In the genomic region with DNA sequence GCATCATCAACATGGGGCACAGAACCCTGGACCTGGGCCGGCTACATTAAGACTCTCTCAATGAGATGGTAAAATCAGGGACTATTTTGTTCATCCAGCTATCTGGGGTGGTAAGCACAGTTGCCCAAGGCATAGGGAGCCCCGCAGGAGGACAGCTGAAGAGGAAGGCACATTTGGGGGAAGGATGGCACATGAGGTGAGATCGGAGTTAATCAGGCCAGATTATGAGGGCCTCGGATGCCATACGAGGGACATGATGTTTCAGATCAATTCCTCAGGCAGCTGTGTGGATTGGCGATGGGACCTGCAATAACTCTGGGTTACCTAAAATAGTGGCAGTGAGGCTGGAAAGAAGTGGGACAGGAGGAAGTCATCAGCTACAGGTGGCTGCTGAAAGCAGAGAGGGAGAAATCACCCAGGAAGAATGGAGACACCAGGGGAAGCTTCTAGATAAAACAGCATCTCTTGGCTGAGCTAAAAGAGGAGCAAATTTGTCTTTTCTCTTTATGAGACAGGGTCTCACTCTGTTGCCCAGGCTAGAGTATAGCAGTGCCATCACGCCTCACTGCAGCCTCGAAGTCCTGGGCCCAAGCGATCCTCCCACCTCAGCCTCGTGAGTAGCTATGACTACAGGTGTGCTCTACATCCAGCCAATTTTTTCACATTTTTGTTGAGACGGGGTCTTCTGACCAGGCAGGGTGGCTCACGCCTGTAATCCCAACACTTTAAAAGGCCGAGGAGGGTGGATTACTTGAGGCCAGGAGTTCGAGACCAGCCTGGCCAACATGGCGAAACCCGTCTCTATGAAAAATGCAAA, we compare ENCODE assay signal across 22 cellular contexts. TPM values are rescaled to one million over a fixed set of nuclear protein-coding genes. Genes with fewer than 3 reads are reported as not detected.
DNase-seq lines count a peak whose midpoint lies in the region; ATAC-seq and TF ChIP-seq lines count a peak whose summit lies in the region.
"Had no signal": no experiment of that assay in that cellular context is flagged by ENCODE, and none has a peak within 500 bp of the region (broad histone marks: within the 10 kb centered on the region; RNA-seq: fewer than 3 reads in every experiment).

No MANE protein-coding gene starts in this region.

- peaks cover 29% of the 10 kb centered on the region for H3K4me1 Mint-ChIP-seq in activated CD4-positive, alpha-beta T cell treated with anti-CD3 and anti-CD28 coated beads, Interleukin-2, amount 10 ng/mL, durations not matched to agents 24 days and 14 days
- H3K4me1 Mint-ChIP-seq in CD4-positive, alpha-beta T cell (ENCODE audit: low read depth): peaks cover 38% of the 10 kb centered on the region

- no peak for TF ChIP-seq CTCF in CD4-positive, alpha-beta T cell (IDR thresholded peaks at IDR 0.05)
- TF ChIP-seq CTCF in prostate gland (IDR thresholded peaks at IDR 0.05): no peak

- no peak overlapping the region for H3K27ac ChIP-seq in CD4-positive, alpha-beta T cell (ENCODE audit: low read depth, low read length)
- H3K27ac ChIP-seq in prostate gland: no peak overlapping the region
- H3K27ac ChIP-seq: ascending aorta, BLaER1, KMS-11, skin epidermis, upper lobe of left lung had no signal

- CTCF ChIA-PET in CD4-positive, alpha-beta T cell (lab: Charles Lee): interaction anchor here (0.9 to 1.3 kb wide), 2 partner anchors 53 to 90 kb away, joined by 3 to 4 read pairs; partner anchors contain the start of gene RBM34

- H3K9me3 Mint-ChIP-seq in activated CD4-positive, alpha-beta T cell treated with anti-CD3 and anti-CD28 coated beads, Interleukin-2, amount 10 ng/mL, durations not matched to agents 24 days and 14 days: no peaks in the 10 kb centered on the region
- no peaks in the 10 kb centered on the region for H3K9me3 Mint-ChIP-seq in CD4-positive, alpha-beta T cell
- H3K9me3 Mint-ChIP-seq: T-cell had no signal

- H3K36me3 Mint-ChIP-seq in activated CD4-positive, alpha-beta T cell treated with anti-CD3 and anti-CD28 coated beads, Interleukin-2, amount 10 ng/mL, durations not matched to agents 24 days and 14 days (ENCODE audit: low read depth): peaks cover 51% of the 10 kb centered on the region
- peaks cover 53% of the 10 kb centered on the region for H3K36me3 Mint-ChIP-seq in CD4-positive, alpha-beta T cell (ENCODE audit: low read depth)

- POLR2A ChIA-PET in CD4-positive, alpha-beta T cell (lab: Charles Lee): interaction anchor here (0.6 to 1.4 kb wide), 5 partner anchors 53 to 630 kb away, joined by 3 to 4 read pairs (median 3); partner anchors contain the start of gene RBM34

- H3K36me3 ChIP-seq in prostate gland: peaks cover 0 to 5% of the 10 kb centered on the region in 2 donors

- no peaks in the 10 kb centered on the region for H3K4me1 ChIP-seq in prostate gland (replicated peaks)

- no peak overlapping the region for H3K4me3 ChIP-seq in prostate gland
- H3K4me3 ChIP-seq: ascending aorta, BLaER1, skin epidermis, upper lobe of left lung had no signal

- DNase-seq in activated CD4-positive, alpha-beta T cell treated with anti-CD3 and anti-CD28 coated beads, Interleukin-2, amount 10 ng/mL, durations not matched to agents 24 days and 14 days: no peak
- no peak for DNase-seq in activated CD4-positive, alpha-beta T cell treated with anti-CD3 and anti-CD28 coated beads for 48 hours
- DNase-seq in CD4-positive, alpha-beta T cell: no peak
- peak; percentile 43 for DNase-seq in islet precursor cell
- DNase-seq in SW 1271 (lab: John Stamatoyannopoulos, UW): no peak
- DNase-seq in SHP77 (lab: John Stamatoyannopoulos, UW): no peak
- DNase-seq in prostate gland (ENCODE audit: low spot score): no peak
- DNase-seq: activated gamma-delta T cell treated with Interleukin-2 at 50 U/mL for 16 hours; cerebellar nuclear complex; DMS153; effector CD8-positive, alpha-beta T cell; left cardiac atrium; NCI-H1930; NCI-H446 treated with DMSO at 0.1 percent for 48 hours; stimulated activated CD4-positive, alpha-beta T cell treated with anti-CD3 and anti-CD28 coated beads, Interleukin-2, amount 100 ng/mL, for 48 hours; T-cell; upper lobe of left lung had no signal

- WGBS in prostate gland: 92% methylated on average over 16 of the region's 16 CpGs

- H3K27ac Mint-ChIP-seq in activated CD4-positive, alpha-beta T cell treated with anti-CD3 and anti-CD28 coated beads, Interleukin-2, amount 10 ng/mL, durations not matched to agents 24 days and 14 days: peak overlapping the region; percentile 35
- peak overlapping the region; percentile 4 for H3K27ac Mint-ChIP-seq in CD4-positive, alpha-beta T cell

- no peaks in the 10 kb centered on the region for H3K9me3 ChIP-seq in CD4-positive, alpha-beta T cell (ENCODE audit: control insufficient read depth, low read length)
- no peaks in the 10 kb centered on the region for H3K9me3 ChIP-seq in prostate gland
- H3K9me3 ChIP-seq: ascending aorta, BLaER1, upper lobe of left lung had no signal

- no peaks in the 10 kb centered on the region for H3K27me3 ChIP-seq in CD4-positive, alpha-beta T cell (ENCODE audit: control insufficient read depth, insufficient read depth, low read length)
- no peaks in the 10 kb centered on the region for H3K27me3 ChIP-seq in prostate gland (replicated peaks; ENCODE audit: insufficient read depth)
- H3K27me3 ChIP-seq: ascending aorta, BLaER1, upper lobe of left lung had no signal

- intact Hi-C loops in activated CD4-positive, alpha-beta T cell treated with anti-CD3 and anti-CD28 coated beads, Interleukin-2, amount 10 ng/mL, durations not matched to agents 24 days and 14 days (cut with micrococcal nuclease): loop anchor here (10.0 kb wide), 2 partner anchors 137 to 397 kb away; partner anchors contain the start of gene B3GALNT2
- intact Hi-C loops in CD4-positive, alpha-beta T cell (cut with DNase I, micrococcal nuclease): loop anchor here (10.0 kb wide), 2 partner anchors 57 to 397 kb away; partner anchors contain the start of genes B3GALNT2 (in 1 of the 2) and RBM34 (in 1 of the 2)
- intact Hi-C loops in prostate gland (cut with DNase I): no loop called here

- TF ChIP-seq POLR2A in prostate gland (IDR thresholded peaks at IDR 0.05): no peak

- no peak overlapping the region for H3K4me3 Mint-ChIP-seq in activated CD4-positive, alpha-beta T cell treated with anti-CD3 and anti-CD28 coated beads, Interleukin-2, amount 10 ng/mL, durations not matched to agents 24 days and 14 days
- H3K4me3 Mint-ChIP-seq in CD4-positive, alpha-beta T cell: no peak overlapping the region
- H3K4me3 Mint-ChIP-seq: T-cell had no signal

- no peaks in the 10 kb centered on the region for H3K27me3 Mint-ChIP-seq in activated CD4-positive, alpha-beta T cell treated with anti-CD3 and anti-CD28 coated beads, Interleukin-2, amount 10 ng/mL, durations not matched to agents 24 days and 14 days
- H3K27me3 Mint-ChIP-seq in CD4-positive, alpha-beta T cell: no peaks in the 10 kb centered on the region
- H3K27me3 Mint-ChIP-seq: T-cell had no signal

- ATAC-seq in CD4-positive, alpha-beta T cell (ENCODE audit: poor library complexity): no peak
- ATAC-seq: left cardiac atrium, T-cell had no signal

TF ChIP-seq in PFSK-1, 5 proteins besides CTCF, POLR2A, EP300 and RAD21:
- TF ChIP-seq POLR2AphosphoS5 (IDR thresholded peaks at IDR 0.05; ENCODE audit: low read depth, low read length) (peak; percentile 60), FOXP2 (optimal IDR thresholded peaks at IDR 0.05; ENCODE audit: borderline replicate concordance, extremely low read depth, extremely low read length, insufficient read depth) (no peak)

RNA-seq across cellular contexts. Expression of gene TOMM20, which starts 21.1 kb away (rescaled TPM):
- 119 and 140 TPM in 2 replicates for total RNA-seq in activated CD4-positive, alpha-beta T cell treated with anti-CD3 and anti-CD28 coated beads, Interleukin-2, amount 10 ng/mL, durations not matched to agents 24 days and 14 days
- total RNA-seq in CD4-positive, alpha-beta T cell: 100 to 1,000 TPM; 129 to 133 TPM
- 152 TPM for polyA plus RNA-seq in PFSK-1 (2012; ENCODE audit: insufficient read length, low read depth)
- total RNA-seq in prostate gland: 100 to 1,000 TPM in 1 of 2 donors, 10 to 100 TPM in 1; 77.1 to 135 TPM

RNA-seq across cellular contexts. Expression of gene RBM34, which starts 53.5 kb away (rescaled TPM):
- total RNA-seq in activated CD4-positive, alpha-beta T cell treated with anti-CD3 and anti-CD28 coated beads, Interleukin-2, amount 10 ng/mL, durations not matched to agents 24 days and 14 days: 123 and 135 TPM in 2 replicates
- 100 to 1,000 TPM; 195 to 218 TPM for total RNA-seq in CD4-positive, alpha-beta T cell
- polyA plus RNA-seq in PFSK-1 (2012; ENCODE audit: insufficient read length, low read depth): 78.9 TPM
- 10 to 100 TPM; 25.7 to 90.7 TPM for total RNA-seq in prostate gland
